In genomic region chr3:119560160-119560559, GRCh38 we compare ENCODE assay signal across 17 cellular contexts. TPM values are rescaled to one million over a fixed set of nuclear protein-coding genes. Genes with fewer than 3 reads are reported as not detected.
DNase-seq lines count a peak whose midpoint lies in the region; ATAC-seq, FAIRE-seq and TF ChIP-seq lines count a peak whose summit lies in the region.
"Had no signal": no experiment of that assay in that cellular context is flagged by ENCODE, and none has a peak within 500 bp of the region (broad histone marks: within the 10 kb centered on the region; RNA-seq: fewer than 3 reads in every experiment).

No MANE protein-coding gene starts in this region.

- no peaks in the 10 kb centered on the region for H3K9me3 ChIP-seq in CD8-positive, alpha-beta memory T cell (ENCODE audit: low read length)
- H3K9me3 ChIP-seq in MM.1S (replicated peaks; ENCODE audit: insufficient read depth, low read length) (no peaks in the 10 kb centered on the region), thyroid gland (no peaks in the 10 kb centered on the region)
- H3K9me3 ChIP-seq: body of pancreas, right atrium auricular region, SJSA1, thoracic aorta had no signal

- H3K27me3 ChIP-seq in CD8-positive, alpha-beta memory T cell (ENCODE audit: insufficient read depth, low read length, poor library complexity, severe bottlenecking): no peaks in the 10 kb centered on the region
- H3K27me3 ChIP-seq in MM.1S (replicated peaks; ENCODE audit: insufficient read depth, low read length): no peaks in the 10 kb centered on the region
- peaks cover 3% of the 10 kb centered on the region for H3K27me3 ChIP-seq in bronchial epithelial cell (ENCODE audit: control insufficient read depth, insufficient read depth, low read length)
- no peaks in the 10 kb centered on the region for H3K27me3 ChIP-seq in thyroid gland
- H3K27me3 ChIP-seq: body of pancreas, right atrium auricular region, SJSA1 had no signal

- H3K9me2 ChIP-seq in MM.1S (replicated peaks; ENCODE audit: insufficient read depth, low read length): no peaks in the 10 kb centered on the region

- no peak for TF ChIP-seq POLR2A in thyroid gland (IDR thresholded peaks at IDR 0.05)

- H3K4me3 Mint-ChIP-seq in CD8-positive, alpha-beta memory T cell: peak overlapping the region in 2 of 7 donors; percentile 14 to 69
- H3K4me3 Mint-ChIP-seq: WTC11 had no signal

- WGBS in thyroid gland, 2 donors: 81 to 90% methylated on average over 5 of the region's 5 CpGs

- H3K79me2 ChIP-seq in MM.1S (ENCODE audit: low read length): no peaks in the 10 kb centered on the region

- POLR2A ChIA-PET in CD8-positive, alpha-beta memory T cell (lab: Charles Lee): no interaction called here

- H3K27ac Mint-ChIP-seq in CD8-positive, alpha-beta memory T cell: peak overlapping the region in 5 of 8 donors; percentile 8 to 33 (median 23)
- H3K27ac Mint-ChIP-seq: HFFc6, WTC11 had no signal

- TF ChIP-seq CTCF in MM.1S (IDR thresholded peaks at IDR 0.05; ENCODE audit: low read length) (no peak), bronchial epithelial cell (IDR thresholded peaks at IDR 0.05; ENCODE audit: insufficient read depth, low read length, severe bottlenecking) (no peak), thyroid gland (IDR thresholded peaks at IDR 0.05) (no peak)

- no peaks in the 10 kb centered on the region for H3K36me3 Mint-ChIP-seq in CD8-positive, alpha-beta memory T cell
- H3K36me3 Mint-ChIP-seq: CD4-positive, alpha-beta memory T cell; WTC11 had no signal

- H3K9me3 Mint-ChIP-seq in CD8-positive, alpha-beta memory T cell: no peaks in the 10 kb centered on the region
- H3K9me3 Mint-ChIP-seq: CD4-positive, alpha-beta memory T cell; HFFc6 had no signal

- no peaks in the 10 kb centered on the region for H3K27me3 Mint-ChIP-seq in CD8-positive, alpha-beta memory T cell
- H3K27me3 Mint-ChIP-seq: CD4-positive, alpha-beta memory T cell had no signal

- no peaks in the 10 kb centered on the region for H4K20me1 ChIP-seq in MM.1S (ENCODE audit: insufficient read depth, low read length)

- no peaks in the 10 kb centered on the region for H3F3A ChIP-seq in MM.1S (ENCODE audit: insufficient read depth, low read length)

- no peak overlapping the region for H3K4me2 ChIP-seq in MM.1S (ENCODE audit: low read depth, low read length)

- H3K36me3 ChIP-seq in CD8-positive, alpha-beta memory T cell (ENCODE audit: insufficient read depth, low read length): no peaks in the 10 kb centered on the region
- H3K36me3 ChIP-seq in MM.1S (replicated peaks; ENCODE audit: insufficient read depth, low read length) (no peaks in the 10 kb centered on the region), bronchial epithelial cell (ENCODE audit: control insufficient read depth, insufficient read depth, low read length) (no peaks in the 10 kb centered on the region), thyroid gland (no peaks in the 10 kb centered on the region)
- H3K36me3 ChIP-seq: right atrium auricular region, SJSA1, thoracic aorta had no signal

- H3K4me1 Mint-ChIP-seq in CD8-positive, alpha-beta memory T cell: peaks cover 15 to 39% (median 30%) of the 10 kb centered on the region in 3 donors

- ATAC-seq in GM18502 (IDR thresholded peaks at IDR 0.05; ENCODE audit: poor library complexity, unreplicated experiment) (peak; percentile 0), HG03095 (IDR thresholded peaks at IDR 0.05; ENCODE audit: unreplicated experiment) (no peak)

- no peak for DNase-seq in CD8-positive, alpha-beta memory T cell
- DNase-seq in MM.1S (no peak), bronchial epithelial cell (ENCODE audit: low read depth) (no peak), GM19238 (ENCODE audit: insufficient read length, low spot score) (no peak), thyroid gland (no peak)
- DNase-seq: NCI-H187 treated with DMSO at 0.1 percent for 48 hours had no signal

- CTCF ChIA-PET in CD8-positive, alpha-beta memory T cell (lab: Charles Lee): interaction anchor here (0.7 to 1.3 kb wide), 3 partner anchors 9 to 14 kb away, joined by 3 read pairs; no protein-coding TSS in a partner anchor

- no peaks in the 10 kb centered on the region for H3K4me1 ChIP-seq in CD8-positive, alpha-beta memory T cell (ENCODE audit: insufficient read depth, low read length)
- H3K4me1 ChIP-seq in MM.1S (ENCODE audit: low read length) (peaks cover 7% of the 10 kb centered on the region), thyroid gland (no peaks in the 10 kb centered on the region)
- H3K4me1 ChIP-seq: body of pancreas, SJSA1 had no signal

- intact Hi-C loops in thyroid gland (cut with DNase I): no loop called here

- no peak overlapping the region for H3K9ac ChIP-seq in MM.1S (ENCODE audit: low read length)

- FAIRE-seq in bronchial epithelial cell (lab: Jason Lieb, UNC): peak; percentile 13
- FAIRE-seq: colon had no signal

- no peak overlapping the region for H3K27ac ChIP-seq in CD8-positive, alpha-beta memory T cell (ENCODE audit: low read depth, low read length)
- no peak overlapping the region for H3K27ac ChIP-seq in MM.1S (ENCODE audit: low read length)
- H3K27ac ChIP-seq in thyroid gland: no peak overlapping the region
- H3K27ac ChIP-seq: body of pancreas, right atrium auricular region, SJSA1, thoracic aorta had no signal

- H2AFZ ChIP-seq in MM.1S (ENCODE audit: low read length): peak overlapping the region; percentile 65; the same call in 1 of the 2 replicates

- no peak overlapping the region for H3K4me3 ChIP-seq in CD8-positive, alpha-beta memory T cell (ENCODE audit: low read length)
- H3K4me3 ChIP-seq in MM.1S (ENCODE audit: low read length) (no peak overlapping the region), bronchial epithelial cell (ENCODE audit: low read depth, low read length) (no peak overlapping the region), thyroid gland (replicated peaks in 1 of 3) (no peak overlapping the region)
- H3K4me3 ChIP-seq: body of pancreas, right atrium auricular region, SJSA1, thoracic aorta had no signal

RNA-seq across cellular contexts. Expression of gene CD80, which starts 0.7 kb away (rescaled TPM):
- 10 to 100 TPM; 16.8 to 17.9 TPM for total RNA-seq in CD8-positive, alpha-beta memory T cell
- 0.91 TPM for polyA plus RNA-seq in CD8-positive, alpha-beta memory T cell
- total RNA-seq in bronchial epithelial cell (not detected in 2 replicates), thyroid gland (1 to 10 TPM in 3 of 4 donors, under 1 TPM in 1; 0.83 to 2.3 (median 1.1) TPM)
- total RNA-seq: HFFc6, SJSA1 had no signal
- polyA plus RNA-seq: naive thymus-derived CD4-positive, alpha-beta T cell had no signal

RNA-seq across cellular contexts. Expression of gene ADPRH, which starts 19.1 kb away (rescaled TPM):
- total RNA-seq in CD8-positive, alpha-beta memory T cell: 1 to 10 TPM; 6.8 to 7.9 TPM
- 2.5 TPM for polyA plus RNA-seq in CD8-positive, alpha-beta memory T cell
- total RNA-seq in bronchial epithelial cell (0.53 and 2.7 TPM in 2 replicates), thyroid gland (10 to 100 TPM in 3 of 4 donors, 1 to 10 TPM in 1; 8.7 to 16.0 (median 14.5) TPM)

RNA-seq across cellular contexts. Expression of gene PLA1A, which starts 37.5 kb away (rescaled TPM):
- total RNA-seq in CD8-positive, alpha-beta memory T cell: under 1 TPM in 1 of 2 experiments, not detected in 1; 0.16 TPM
- polyA plus RNA-seq in CD8-positive, alpha-beta memory T cell: not detected
- not detected in 2 replicates for total RNA-seq in bronchial epithelial cell
- total RNA-seq in thyroid gland: 1 to 10 TPM; 2.0 to 6.7 (median 3.9) TPM
- total RNA-seq: CD4-positive, alpha-beta memory T cell; HFFc6; WTC11 had no signal
- polyA plus RNA-seq: CD4-positive, alpha-beta memory T cell; naive thymus-derived CD4-positive, alpha-beta T cell had no signal

Comparison
In these comparisons a context has a peak if more than half of its experiments do, and no peak if none do; other contexts are left out.
1. RNA of gene CD80, which starts 0.7 kb away (total RNA-seq): 16.8 to 17.9 TPM in CD8-positive, alpha-beta memory T cell; 0.83 to 2.3 TPM in thyroid gland and not detected in bronchial epithelial cell; every median in the first group is over 4 times any median in the second.